Comparison of ENCODE assay signal across 33 cellular contexts in the genomic region with DNA sequence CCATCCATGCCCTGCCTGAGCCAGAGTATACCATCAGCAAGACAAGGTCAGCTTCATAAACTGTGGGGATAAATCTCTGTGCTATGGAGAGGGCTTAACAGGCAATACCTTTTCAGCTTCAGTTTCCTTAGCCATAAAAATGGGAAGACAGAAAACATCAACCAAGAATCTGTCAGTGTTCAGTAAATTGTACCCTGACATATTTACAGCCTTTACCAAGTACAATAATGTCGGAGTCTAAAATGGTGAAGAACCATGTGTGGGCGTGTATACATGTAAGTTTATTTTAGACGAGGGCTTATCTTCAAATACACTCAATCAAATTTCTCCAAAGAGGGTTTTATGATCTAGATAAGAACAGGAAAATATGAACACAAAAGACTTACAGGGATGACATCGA.
"Had no signal": no experiment of that assay in that cellular context is flagged by ENCODE, and none has a peak within 500 bp of the region (broad histone marks: within the 10 kb centered on the region; RNA-seq: fewer than 3 reads in every experiment).

No MANE protein-coding gene starts in this region.

- H3K27ac Mint-ChIP-seq: activated B cell treated with CpG ODN at 0.5 μM for 24 hours; activated CD4-positive, alpha-beta memory T cell treated with anti-CD3 and anti-CD28 coated beads for 36 hours; activated CD4-positive, alpha-beta T cell treated with anti-CD3 and anti-CD28 coated beads for 36 hours; activated CD4-positive, alpha-beta T cell treated with anti-CD3 and anti-CD28 coated beads, Interleukin-2, amount 10 ng/mL, durations not matched to agents 24 days and 14 days; activated CD8-positive, alpha-beta memory T cell treated with anti-CD3 and anti-CD28 coated beads, Interleukin-2, amount 10 ng/mL, durations not matched to agents 7 days and 5 days; activated CD8-positive, alpha-beta T cell treated with anti-CD3 and anti-CD28 coated beads, Interleukin-2, amount 10 ng/mL, durations not matched to agents 7 days and 5 days; activated naive CD4-positive, alpha-beta T cell treated with anti-CD3 and anti-CD28 coated beads, Interleukin-2, amount 10 ng/mL, durations not matched to agents 7 days and 5 days; activated naive CD4-positive, alpha-beta T cell treated with anti-CD3 and anti-CD28 coated beads, Interleukin-2, amount 50 U/mL, for 72 hours; activated naive CD8-positive, alpha-beta T cell treated with anti-CD3 and anti-CD28 coated beads, Interleukin-2, amount 10 ng/mL, durations not matched to agents 7 days and 5 days; activated T-helper 1 cell treated with anti-CD3 and anti-CD28 coated beads, Interleukin-12 subunit alpha, Interleukin-12 subunit beta, Interleukin-2, Interleukin-4 antibody, amounts not matched to agents 30 ng/mL and 10 ng/mL and 1 ng/mL, durations not matched to agents 14 hours and 24 hours and 36 hours; brain; T-helper 17 cell; T-helper 2 cell treated with Interferon-gamma antibody and Interleukin-4, amounts not matched to agents 5 μg/mL and 100 μg/mL, for 36 hours had no signal

- H3K27me3 Mint-ChIP-seq: activated B cell treated with CpG ODN at 0.5 μM for 24 hours; activated CD4-positive, alpha-beta memory T cell treated with anti-CD3 and anti-CD28 coated beads for 36 hours; activated CD4-positive, alpha-beta T cell treated with anti-CD3 and anti-CD28 coated beads for 36 hours; activated CD4-positive, alpha-beta T cell treated with anti-CD3 and anti-CD28 coated beads, Interleukin-2, amount 10 ng/mL, durations not matched to agents 24 days and 14 days; activated CD8-positive, alpha-beta memory T cell treated with anti-CD3 and anti-CD28 coated beads, Interleukin-2, amount 10 ng/mL, durations not matched to agents 7 days and 5 days; activated naive CD4-positive, alpha-beta T cell treated with anti-CD3 and anti-CD28 coated beads, Interleukin-2, amount 10 ng/mL, durations not matched to agents 7 days and 5 days; activated naive CD8-positive, alpha-beta T cell treated with anti-CD3 and anti-CD28 coated beads, Interleukin-2, amount 10 ng/mL, durations not matched to agents 7 days and 5 days; brain; T-helper 17 cell had no signal

- H3K36me3 Mint-ChIP-seq: activated CD4-positive, alpha-beta memory T cell treated with anti-CD3 and anti-CD28 coated beads for 36 hours; activated CD8-positive, alpha-beta memory T cell treated with anti-CD3 and anti-CD28 coated beads, Interleukin-2, amount 10 ng/mL, durations not matched to agents 7 days and 5 days; activated naive CD4-positive, alpha-beta T cell treated with anti-CD3 and anti-CD28 coated beads, Interleukin-2, amount 10 ng/mL, durations not matched to agents 7 days and 5 days; activated naive CD4-positive, alpha-beta T cell treated with anti-CD3 and anti-CD28 coated beads, Interleukin-2, amount 50 U/mL, for 72 hours; activated naive CD8-positive, alpha-beta T cell treated with anti-CD3 and anti-CD28 coated beads, Interleukin-2, amount 10 ng/mL, durations not matched to agents 7 days and 5 days had no signal

- H3K4me1 Mint-ChIP-seq: activated B cell treated with CpG ODN at 0.5 μM for 24 hours; activated CD4-positive, alpha-beta T cell treated with anti-CD3 and anti-CD28 coated beads for 36 hours; activated CD4-positive, alpha-beta T cell treated with anti-CD3 and anti-CD28 coated beads, Interleukin-2, amount 10 ng/mL, durations not matched to agents 24 days and 14 days; activated CD8-positive, alpha-beta memory T cell treated with anti-CD3 and anti-CD28 coated beads, Interleukin-2, amount 10 ng/mL, durations not matched to agents 7 days and 5 days; activated naive CD4-positive, alpha-beta T cell treated with anti-CD3 and anti-CD28 coated beads, Interleukin-2, amount 10 ng/mL, durations not matched to agents 7 days and 5 days; activated naive CD8-positive, alpha-beta T cell treated with anti-CD3 and anti-CD28 coated beads, Interleukin-2, amount 10 ng/mL, durations not matched to agents 7 days and 5 days; T-helper 17 cell had no signal

- H3K27me3 ChIP-seq: ascending aorta, breast epithelium, cardiac muscle cell, colonic mucosa, esophagus muscularis mucosa, foreskin keratinocyte, gastrocnemius medialis had no signal

- H3K4me3 Mint-ChIP-seq: activated B cell treated with CpG ODN at 0.5 μM for 24 hours; activated CD4-positive, alpha-beta memory T cell treated with anti-CD3 and anti-CD28 coated beads for 36 hours; activated CD4-positive, alpha-beta T cell treated with anti-CD3 and anti-CD28 coated beads for 36 hours; activated CD4-positive, alpha-beta T cell treated with anti-CD3 and anti-CD28 coated beads, Interleukin-2, amount 10 ng/mL, durations not matched to agents 24 days and 14 days; activated CD8-positive, alpha-beta memory T cell treated with anti-CD3 and anti-CD28 coated beads, Interleukin-2, amount 10 ng/mL, durations not matched to agents 7 days and 5 days; activated CD8-positive, alpha-beta T cell treated with anti-CD3 and anti-CD28 coated beads, Interleukin-2, amount 10 ng/mL, durations not matched to agents 7 days and 5 days; activated naive CD4-positive, alpha-beta T cell treated with anti-CD3 and anti-CD28 coated beads, Interleukin-2, amount 10 ng/mL, durations not matched to agents 7 days and 5 days; activated naive CD8-positive, alpha-beta T cell treated with anti-CD3 and anti-CD28 coated beads, Interleukin-2, amount 10 ng/mL, durations not matched to agents 7 days and 5 days; activated T-helper 1 cell treated with anti-CD3 and anti-CD28 coated beads, Interleukin-12 subunit alpha, Interleukin-12 subunit beta, Interleukin-2, Interleukin-4 antibody, amounts not matched to agents 30 ng/mL and 10 ng/mL and 1 ng/mL, durations not matched to agents 14 hours and 24 hours and 36 hours; brain; T-helper 17 cell; T-helper 2 cell treated with Interferon-gamma antibody and Interleukin-4, amounts not matched to agents 5 μg/mL and 100 μg/mL, for 36 hours had no signal

- H3K4me3 ChIP-seq: ascending aorta, breast epithelium, cardiac muscle cell, colonic mucosa, esophagus muscularis mucosa, gastrocnemius medialis had no signal

- H3K27ac ChIP-seq: ascending aorta, breast epithelium, cardiac muscle cell, colonic mucosa, esophagus muscularis mucosa, foreskin keratinocyte, gastrocnemius medialis, WERI-Rb-1 had no signal

- H3K9me3 Mint-ChIP-seq: brain had no signal

- H3K9me3 ChIP-seq: ascending aorta, breast epithelium, colonic mucosa, esophagus muscularis mucosa, gastrocnemius medialis had no signal

- ATAC-seq: activated CD4-positive, alpha-beta T cell treated with anti-CD3 and anti-CD28 coated beads for 36 hours; activated CD4-positive, CD25-positive, alpha-beta regulatory T cell treated with anti-CD3 and anti-CD28 coated beads, Interleukin-2, amount 50 U/mL, for 24 hours; activated CD8-positive, alpha-beta memory T cell treated with anti-CD3 and anti-CD28 coated beads, Interleukin-2, amount 10 ng/mL, durations not matched to agents 7 days and 5 days; activated CD8-positive, alpha-beta T cell treated with anti-CD3 and anti-CD28 coated beads, Interleukin-2, amount 10 ng/mL, durations not matched to agents 7 days and 5 days; activated naive CD4-positive, alpha-beta T cell treated with anti-CD3 and anti-CD28 coated beads, Interleukin-2, amount 50 U/mL, for 72 hours; foreskin keratinocyte; gastrocnemius medialis; T-helper 17 cell had no signal

- H3K36me3 ChIP-seq: ascending aorta, breast epithelium, cardiac muscle cell, colonic mucosa, esophagus muscularis mucosa, gastrocnemius medialis had no signal

- H3K4me1 ChIP-seq: ascending aorta, breast epithelium, colonic mucosa, esophagus muscularis mucosa, gastrocnemius medialis had no signal

- DNase-seq: activated B cell treated with CpG ODN at 0.5 μM for 24 hours; activated CD4-positive, alpha-beta memory T cell treated with anti-CD3 and anti-CD28 coated beads for 36 hours; activated CD4-positive, alpha-beta T cell treated with anti-CD3 and anti-CD28 coated beads for 36 hours; activated CD4-positive, alpha-beta T cell treated with anti-CD3 and anti-CD28 coated beads, Interleukin-2, amount 10 ng/mL, durations not matched to agents 24 days and 14 days; activated CD8-positive, alpha-beta memory T cell treated with anti-CD3 and anti-CD28 coated beads, Interleukin-2, amount 10 ng/mL, durations not matched to agents 7 days and 5 days; activated CD8-positive, alpha-beta memory T cell treated with anti-CD3 and anti-CD28 coated beads, Interleukin-2, amount 50 U/mL, for 4 hours; activated CD8-positive, alpha-beta T cell treated with anti-CD3 and anti-CD28 coated beads, Interleukin-2, amount 10 ng/mL, durations not matched to agents 7 days and 5 days; activated gamma-delta T cell; activated naive CD4-positive, alpha-beta T cell; activated naive CD4-positive, alpha-beta T cell treated with anti-CD3 and anti-CD28 coated beads, Interleukin-2, amount 10 ng/mL, durations not matched to agents 7 days and 5 days; activated naive CD8-positive, alpha-beta T cell treated with anti-CD3 and anti-CD28 coated beads, Interleukin-2, amount 10 ng/mL, durations not matched to agents 7 days and 5 days; activated T-cell treated with anti-CD3 and anti-CD28 coated beads, Interleukin-2, amount 50 U/mL, for 1 hour; activated T-cell treated with anti-CD3 and anti-CD28 coated beads, Interleukin-2, amount 50 U/mL, for 48 hours; central memory CD4-positive, alpha-beta T cell; cerebellar nuclear complex; colonic mucosa; effector CD8-positive, alpha-beta T cell; erythroblast; foreskin keratinocyte; gastrocnemius medialis; T-helper 1 cell; T-helper 17 cell; T1000; WERI-Rb-1 had no signal
